8 cellular contexts compared by ENCODE assay signal in the genomic region with DNA sequence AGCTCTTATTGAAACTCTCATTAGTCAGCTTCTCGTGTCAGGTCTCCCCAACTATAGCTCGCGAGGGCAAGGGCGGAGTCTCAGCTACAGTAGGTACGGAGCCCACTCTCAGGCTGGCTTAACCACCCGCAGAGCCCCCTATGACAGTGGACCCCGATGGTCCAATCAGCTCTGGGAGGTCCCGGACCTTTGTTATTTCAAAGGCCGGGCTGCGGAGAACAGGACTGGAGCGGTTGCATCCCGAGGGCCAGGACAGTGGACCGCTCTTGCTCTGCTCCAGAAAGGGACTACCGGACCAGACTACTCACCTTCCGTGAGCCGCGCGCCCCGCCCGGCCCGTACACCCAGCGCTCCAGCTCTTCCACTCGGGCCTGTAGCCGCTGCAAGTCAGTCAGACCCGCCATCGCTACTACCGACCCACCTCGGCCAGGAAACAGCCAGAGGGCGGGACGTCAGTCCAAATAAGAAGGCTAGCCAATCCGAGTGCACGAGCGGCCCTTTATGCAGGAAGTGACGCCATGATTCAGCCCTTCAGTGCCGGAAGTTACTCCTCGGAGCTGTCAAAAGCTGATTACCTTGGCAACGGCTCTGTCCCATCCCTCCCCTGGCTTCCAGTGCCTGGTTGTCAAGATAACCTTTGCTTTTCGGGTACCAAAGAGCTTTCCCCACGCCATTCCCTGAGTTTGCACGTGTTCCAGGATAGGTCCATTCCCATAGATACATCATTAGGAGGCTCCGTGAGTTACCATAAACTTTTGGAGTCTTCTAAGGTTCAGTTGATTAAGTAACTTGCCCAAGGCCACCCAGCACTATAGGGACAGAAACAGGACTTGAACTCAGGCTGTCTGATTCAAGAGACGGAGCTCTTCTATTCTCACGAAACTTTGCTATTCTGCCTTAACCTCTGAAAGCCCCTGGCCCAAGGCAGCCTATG. TPM values are rescaled to one million over a fixed set of nuclear protein-coding genes. Genes with fewer than 3 reads are reported as not detected.
A peak's percentile ranks its signal among the peaks of the same experiment; 100 is the strongest.
DNase-seq lines count a peak whose midpoint lies in the region; ATAC-seq, FAIRE-seq and TF ChIP-seq lines count a peak whose summit lies in the region.

A gene (minus strand): TSS at position 435 of the 934 bp plus-strand sequence. CDS start 31 bp downstream, at position 404.

- POLR2A ChIA-PET in AG04449 (lab: Yijun Ruan, JAX) (interaction anchor here (0.9 to 1.5 kb wide), 2 partner anchors 14 to 33 kb away, joined by 3 to 5 read pairs; no protein-coding TSS in a partner anchor), WTC11 (lab: Charles Lee) (interaction anchor here (1.0 to 1.5 kb wide), 2 partner anchors 17 to 162 kb away, joined by 3 to 7 read pairs; a partner anchor contains a TSS)

- TF ChIP-seq CTCF in AG04449 (IDR thresholded peaks at IDR 0.05; ENCODE audit: insufficient read depth, low read length, missing control alignments) (no peak), WTC11 (IDR thresholded peaks at IDR 0.05) (no peak)

- no peak within 1 kb of the TSS for H3K27ac ChIP-seq in caudate nucleus (ENCODE audit: low read depth, low read length)

- peak within 1 kb of the TSS; percentile 92 for H3K4me3 ChIP-seq in AG04449 (ENCODE audit: low read depth, low read length)

- DNase-seq in AG04449 (ENCODE audit: low read depth, low spot score): peak; percentile 75
- DNase-seq in NCI-H226: peak; percentile 78
- DNase-seq in WTC11 (ENCODE audit: low spot score): peak; percentile 88
- peak; percentile 36 to 98 (median 90) for DNase-seq in caudate nucleus (lab: John Stamatoyannopoulos, UW)
- peak; percentile 82 for DNase-seq in stimulated activated CD4-positive, alpha-beta T cell treated with anti-CD3 and anti-CD28 coated beads, Interleukin-12 subunit alpha, Interleukin-12 subunit beta, amount 100 ng/mL, for 4 hours

- no peak within 1 kb of the TSS for H3K27ac Mint-ChIP-seq in WTC11

- no peaks in the 10 kb centered on the region for H3K36me3 Mint-ChIP-seq in WTC11

- H3K4me1 Mint-ChIP-seq in WTC11: peaks cover 10% of the 10 kb centered on the region

- peaks cover 55% of the 10 kb centered on the region for H3K27me3 Mint-ChIP-seq in WTC11 (ENCODE audit: low read depth)

- peak; percentile 97 for ATAC-seq in GM18873 (IDR thresholded peaks at IDR 0.05; ENCODE audit: low FRiP score, unreplicated experiment)
- ATAC-seq in HG03139 (IDR thresholded peaks at IDR 0.05; ENCODE audit: unreplicated experiment): peak; percentile 97
- peak; percentile 92 for ATAC-seq in WTC11

- H3K9me3 Mint-ChIP-seq in WTC11: peaks cover 4% of the 10 kb centered on the region

- peak; percentile 98 for FAIRE-seq in islet of Langerhans (lab: Jason Lieb, UNC)

- peak within 1 kb of the TSS; percentile 86 for H3K4me3 Mint-ChIP-seq in WTC11

- CTCF ChIA-PET in AG04449 (lab: Yijun Ruan, JAX): interaction anchor here (0.6 to 5.3 kb wide), 15 partner anchors 8 to 242 kb away, joined by 3 to 138 read pairs (median 4); a partner anchor contains a TSS
- CTCF ChIA-PET in WTC11 (lab: Charles Lee): interaction anchor here (0.7 to 2.2 kb wide), 13 partner anchors 8 to 217 kb away, joined by 3 to 16 read pairs (median 4); a partner anchor contains a TSS

TF ChIP-seq in WTC11, 78 proteins besides CTCF, POLR2A, EP300 and RAD21 (continues in another document):
- TF ChIP-seq ZNF121 (CRISPR knock-in tag; IDR thresholded peaks at IDR 0.05) (no peak), ZNF423 (CRISPR knock-in tag; IDR thresholded peaks at IDR 0.05) (no peak), SP1 (CRISPR knock-in tag; conservative IDR thresholded peaks at IDR 0.05) (no peak), TCF7 (CRISPR knock-in tag; IDR thresholded peaks at IDR 0.05; ENCODE audit: low read depth) (no peak), ETV6 (CRISPR knock-in tag; IDR thresholded peaks at IDR 0.05) (no peak), MYBL2 (CRISPR knock-in tag; IDR thresholded peaks at IDR 0.05) (no peak), SMAD3 (CRISPR knock-in tag; IDR thresholded peaks at IDR 0.05; ENCODE audit: borderline replicate concordance) (no peak), ZNF232 (CRISPR knock-in tag; IDR thresholded peaks at IDR 0.05) (no peak), ELF4 (CRISPR knock-in tag; IDR thresholded peaks at IDR 0.05; ENCODE audit: low read depth) (no peak), FOXP1 (CRISPR knock-in tag; IDR thresholded peaks at IDR 0.05; ENCODE audit: borderline replicate concordance) (no peak)
- TF ChIP-seq, protein P1, sequence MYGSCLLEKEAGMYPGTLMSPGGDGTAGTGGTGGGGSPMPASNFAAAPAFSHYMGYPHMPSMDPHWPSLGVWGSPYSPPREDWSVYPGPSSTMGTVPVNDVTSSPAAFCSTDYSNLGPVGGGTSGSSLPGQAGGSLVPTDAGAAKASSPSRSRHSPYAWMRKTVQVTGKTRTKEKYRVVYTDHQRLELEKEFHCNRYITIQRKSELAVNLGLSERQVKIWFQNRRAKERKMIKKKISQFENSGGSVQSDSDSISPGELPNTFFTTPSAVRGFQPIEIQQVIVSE (CRISPR knock-in tag; IDR thresholded peaks at IDR 0.05; ENCODE audit: borderline replicate concordance): no peak
- TF ChIP-seq, protein P2, sequence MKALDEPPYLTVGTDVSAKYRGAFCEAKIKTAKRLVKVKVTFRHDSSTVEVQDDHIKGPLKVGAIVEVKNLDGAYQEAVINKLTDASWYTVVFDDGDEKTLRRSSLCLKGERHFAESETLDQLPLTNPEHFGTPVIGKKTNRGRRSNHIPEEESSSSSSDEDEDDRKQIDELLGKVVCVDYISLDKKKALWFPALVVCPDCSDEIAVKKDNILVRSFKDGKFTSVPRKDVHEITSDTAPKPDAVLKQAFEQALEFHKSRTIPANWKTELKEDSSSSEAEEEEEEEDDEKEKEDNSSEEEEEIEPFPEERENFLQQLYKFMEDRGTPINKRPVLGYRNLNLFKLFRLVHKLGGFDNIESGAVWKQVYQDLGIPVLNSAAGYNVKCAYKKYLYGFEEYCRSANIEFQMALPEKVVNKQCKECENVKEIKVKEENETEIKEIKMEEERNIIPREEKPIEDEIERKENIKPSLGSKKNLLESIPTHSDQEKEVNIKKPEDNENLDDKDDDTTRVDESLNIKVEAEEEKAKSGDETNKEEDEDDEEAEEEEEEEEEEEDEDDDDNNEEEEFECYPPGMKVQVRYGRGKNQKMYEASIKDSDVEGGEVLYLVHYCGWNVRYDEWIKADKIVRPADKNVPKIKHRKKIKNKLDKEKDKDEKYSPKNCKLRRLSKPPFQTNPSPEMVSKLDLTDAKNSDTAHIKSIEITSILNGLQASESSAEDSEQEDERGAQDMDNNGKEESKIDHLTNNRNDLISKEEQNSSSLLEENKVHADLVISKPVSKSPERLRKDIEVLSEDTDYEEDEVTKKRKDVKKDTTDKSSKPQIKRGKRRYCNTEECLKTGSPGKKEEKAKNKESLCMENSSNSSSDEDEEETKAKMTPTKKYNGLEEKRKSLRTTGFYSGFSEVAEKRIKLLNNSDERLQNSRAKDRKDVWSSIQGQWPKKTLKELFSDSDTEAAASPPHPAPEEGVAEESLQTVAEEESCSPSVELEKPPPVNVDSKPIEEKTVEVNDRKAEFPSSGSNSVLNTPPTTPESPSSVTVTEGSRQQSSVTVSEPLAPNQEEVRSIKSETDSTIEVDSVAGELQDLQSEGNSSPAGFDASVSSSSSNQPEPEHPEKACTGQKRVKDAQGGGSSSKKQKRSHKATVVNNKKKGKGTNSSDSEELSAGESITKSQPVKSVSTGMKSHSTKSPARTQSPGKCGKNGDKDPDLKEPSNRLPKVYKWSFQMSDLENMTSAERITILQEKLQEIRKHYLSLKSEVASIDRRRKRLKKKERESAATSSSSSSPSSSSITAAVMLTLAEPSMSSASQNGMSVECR (CRISPR knock-in tag; IDR thresholded peaks at IDR 0.05; ENCODE audit: borderline replicate concordance): peak; percentile 76; the same call in 1 of the 2 replicates
- TF ChIP-seq, protein P3, sequence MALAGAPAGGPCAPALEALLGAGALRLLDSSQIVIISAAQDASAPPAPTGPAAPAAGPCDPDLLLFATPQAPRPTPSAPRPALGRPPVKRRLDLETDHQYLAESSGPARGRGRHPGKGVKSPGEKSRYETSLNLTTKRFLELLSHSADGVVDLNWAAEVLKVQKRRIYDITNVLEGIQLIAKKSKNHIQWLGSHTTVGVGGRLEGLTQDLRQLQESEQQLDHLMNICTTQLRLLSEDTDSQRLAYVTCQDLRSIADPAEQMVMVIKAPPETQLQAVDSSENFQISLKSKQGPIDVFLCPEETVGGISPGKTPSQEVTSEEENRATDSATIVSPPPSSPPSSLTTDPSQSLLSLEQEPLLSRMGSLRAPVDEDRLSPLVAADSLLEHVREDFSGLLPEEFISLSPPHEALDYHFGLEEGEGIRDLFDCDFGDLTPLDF (CRISPR knock-in tag; IDR thresholded peaks at IDR 0.05): no peak
- TF ChIP-seq, protein P4, sequence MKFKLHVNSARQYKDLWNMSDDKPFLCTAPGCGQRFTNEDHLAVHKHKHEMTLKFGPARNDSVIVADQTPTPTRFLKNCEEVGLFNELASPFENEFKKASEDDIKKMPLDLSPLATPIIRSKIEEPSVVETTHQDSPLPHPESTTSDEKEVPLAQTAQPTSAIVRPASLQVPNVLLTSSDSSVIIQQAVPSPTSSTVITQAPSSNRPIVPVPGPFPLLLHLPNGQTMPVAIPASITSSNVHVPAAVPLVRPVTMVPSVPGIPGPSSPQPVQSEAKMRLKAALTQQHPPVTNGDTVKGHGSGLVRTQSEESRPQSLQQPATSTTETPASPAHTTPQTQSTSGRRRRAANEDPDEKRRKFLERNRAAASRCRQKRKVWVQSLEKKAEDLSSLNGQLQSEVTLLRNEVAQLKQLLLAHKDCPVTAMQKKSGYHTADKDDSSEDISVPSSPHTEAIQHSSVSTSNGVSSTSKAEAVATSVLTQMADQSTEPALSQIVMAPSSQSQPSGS (CRISPR knock-in tag; IDR thresholded peaks at IDR 0.05; ENCODE audit: borderline replicate concordance, low read depth): no peak
- TF ChIP-seq, protein P5, sequence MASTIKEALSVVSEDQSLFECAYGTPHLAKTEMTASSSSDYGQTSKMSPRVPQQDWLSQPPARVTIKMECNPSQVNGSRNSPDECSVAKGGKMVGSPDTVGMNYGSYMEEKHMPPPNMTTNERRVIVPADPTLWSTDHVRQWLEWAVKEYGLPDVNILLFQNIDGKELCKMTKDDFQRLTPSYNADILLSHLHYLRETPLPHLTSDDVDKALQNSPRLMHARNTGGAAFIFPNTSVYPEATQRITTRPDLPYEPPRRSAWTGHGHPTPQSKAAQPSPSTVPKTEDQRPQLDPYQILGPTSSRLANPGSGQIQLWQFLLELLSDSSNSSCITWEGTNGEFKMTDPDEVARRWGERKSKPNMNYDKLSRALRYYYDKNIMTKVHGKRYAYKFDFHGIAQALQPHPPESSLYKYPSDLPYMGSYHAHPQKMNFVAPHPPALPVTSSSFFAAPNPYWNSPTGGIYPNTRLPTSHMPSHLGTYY (CRISPR knock-in tag; IDR thresholded peaks at IDR 0.05): no peak
- TF ChIP-seq, protein P6, sequence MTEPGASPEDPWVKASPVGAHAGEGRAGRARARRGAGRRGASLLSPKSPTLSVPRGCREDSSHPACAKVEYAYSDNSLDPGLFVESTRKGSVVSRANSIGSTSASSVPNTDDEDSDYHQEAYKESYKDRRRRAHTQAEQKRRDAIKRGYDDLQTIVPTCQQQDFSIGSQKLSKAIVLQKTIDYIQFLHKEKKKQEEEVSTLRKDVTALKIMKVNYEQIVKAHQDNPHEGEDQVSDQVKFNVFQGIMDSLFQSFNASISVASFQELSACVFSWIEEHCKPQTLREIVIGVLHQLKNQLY (CRISPR knock-in tag; IDR thresholded peaks at IDR 0.05): no peak

RNA-seq across cellular contexts. Expression of the gene that starts here (rescaled TPM):
- 23.8 to 28.7 TPM (median 27.5 TPM) in 3 replicates for total RNA-seq in WTC11 (2021)
